15 cellular contexts compared by ENCODE assay signal in the genomic region with DNA sequence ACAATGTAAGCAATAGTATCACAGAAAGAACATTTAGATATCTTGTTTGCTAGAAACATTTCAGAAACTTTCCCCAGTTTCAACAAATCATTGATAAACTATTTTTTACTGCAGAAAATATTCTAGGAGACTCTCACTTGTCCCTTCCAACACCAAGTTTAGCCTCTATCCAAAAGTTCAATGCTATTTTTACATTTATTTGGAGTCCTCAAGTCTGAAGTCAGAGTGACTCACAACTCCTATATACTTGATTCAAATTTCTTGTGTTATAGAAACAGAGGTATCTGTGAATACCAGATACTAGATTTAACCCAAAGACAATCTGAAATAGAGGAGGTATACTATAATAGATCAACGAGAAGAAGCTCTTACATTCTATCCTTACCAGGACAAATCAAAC. TPM values are rescaled to one million over a fixed set of nuclear protein-coding genes. Genes with fewer than 3 reads are reported as not detected.
DNase-seq lines count a peak whose midpoint lies in the region; ATAC-seq and TF ChIP-seq lines count a peak whose summit lies in the region.
"Had no signal": no experiment of that assay in that cellular context is flagged by ENCODE, and none has a peak within 500 bp of the region (broad histone marks: within the 10 kb centered on the region; RNA-seq: fewer than 3 reads in every experiment).

No MANE protein-coding gene starts in this region.

- H3K4me3 ChIP-seq in adipocyte (ENCODE audit: low read length) = no peak overlapping the region
- H3K4me3 ChIP-seq in gastrocnemius medialis = no peak overlapping the region
- H3K4me3 ChIP-seq: BLaER1 treated with 17β-estradiol and CSF1 and Interleukin-3, amounts not matched to agents 10 nM and 100 nM had no signal

- H3K27me3 Mint-ChIP-seq in progenitor cell of endocrine pancreas = no peaks in the 10 kb centered on the region
- H3K27me3 Mint-ChIP-seq: B cell had no signal

- TF ChIP-seq POLR2A in gastrocnemius medialis (IDR thresholded peaks at IDR 0.05) = no peak

- no peak overlapping the region for H3K27ac Mint-ChIP-seq in progenitor cell of endocrine pancreas
- H3K27ac Mint-ChIP-seq: B cell had no signal

- in situ Hi-C loops in gastrocnemius medialis (cut with MboI; ENCODE audit: low sequenced_read_pairs in 4 of 4) = no loop called here

- H3K4me1 ChIP-seq in adipocyte (ENCODE audit: control insufficient read depth, insufficient read depth, low read length) = no peaks in the 10 kb centered on the region
- peaks cover 14 to 42% of the 10 kb centered on the region in 2 donors for H3K4me1 ChIP-seq in gastrocnemius medialis
- H3K4me1 ChIP-seq: Caco-2 had no signal

- no peaks in the 10 kb centered on the region for H3K27me3 ChIP-seq in adipocyte (replicated peaks; ENCODE audit: control insufficient read depth, insufficient read depth, low read length)
- H3K27me3 ChIP-seq in gastrocnemius medialis = no peaks in the 10 kb centered on the region
- H3K27me3 ChIP-seq: BLaER1 treated with 17β-estradiol and CSF1 and Interleukin-3, amounts not matched to agents 10 nM and 100 nM had no signal

- no peak overlapping the region for H3K4me3 Mint-ChIP-seq in progenitor cell of endocrine pancreas (ENCODE audit: low read depth)
- H3K4me3 Mint-ChIP-seq: B cell had no signal

- no peaks in the 10 kb centered on the region for H3K36me3 ChIP-seq in adipocyte (ENCODE audit: control insufficient read depth, insufficient read depth, low read length, severe bottlenecking)
- H3K36me3 ChIP-seq in gastrocnemius medialis = no peaks in the 10 kb centered on the region

- peaks cover 1% of the 10 kb centered on the region for H3K36me3 Mint-ChIP-seq in progenitor cell of endocrine pancreas (ENCODE audit: insufficient read depth)

- H3K4me1 Mint-ChIP-seq in progenitor cell of endocrine pancreas (ENCODE audit: low read depth) = no peaks in the 10 kb centered on the region

- DNase-seq in ELR (ENCODE audit: low read depth) (peak; percentile 10), HCEC 1CT (peak; percentile 12), adipocyte (ENCODE audit: low read depth) (peak; percentile 4), gastrocnemius medialis (no peak), progenitor cell of endocrine pancreas (ENCODE audit: low spot score, unreplicated experiment) (no peak), OCI-M2 (lab: John Stamatoyannopoulos, UW; ENCODE audit: unreplicated experiment) (no peak), DMS53 (lab: John Stamatoyannopoulos, UW) (no peak), NCI-H146 treated with DMSO at 0.1 percent for 48 hours (lab: John Stamatoyannopoulos, UW; ENCODE audit: unreplicated experiment) (no peak)
- DNase-seq: Caco-2, DMS79, GOT3, H7 had no signal

- no peaks in the 10 kb centered on the region for H3K9me3 Mint-ChIP-seq in progenitor cell of endocrine pancreas (ENCODE audit: low read depth)

- TF ChIP-seq CTCF in gastrocnemius medialis (IDR thresholded peaks at IDR 0.05 in 4 of 5, conservative IDR thresholded peaks at IDR 0.05 in 1 of 5) (no peak), progenitor cell of endocrine pancreas (IDR thresholded peaks at IDR 0.05; ENCODE audit: unreplicated experiment) (no peak)

- no peaks in the 10 kb centered on the region for H3K9me3 ChIP-seq in adipocyte (ENCODE audit: control insufficient read depth, low read length)
- H3K9me3 ChIP-seq in gastrocnemius medialis = no peaks in the 10 kb centered on the region
- H3K9me3 ChIP-seq: Caco-2 had no signal

- H3K27ac ChIP-seq in gastrocnemius medialis = peak overlapping the region in 3 of 4 donors; percentile 8 to 39 (median 29)
- H3K27ac ChIP-seq: BLaER1 treated with 17β-estradiol and CSF1 and Interleukin-3, amounts not matched to agents 10 nM and 100 nM; KMS-11 had no signal

- no peak overlapping the region for H3K9ac ChIP-seq in adipocyte (ENCODE audit: low read length)
- H3K9ac ChIP-seq: BLaER1 treated with 17β-estradiol and CSF1 and Interleukin-3, amounts not matched to agents 10 nM and 100 nM; KMS-11 had no signal

- peak in 1 of 2 donors; percentile 35 for ATAC-seq in gastrocnemius medialis

- intact Hi-C loops in gastrocnemius medialis (cut with DNase I; ENCODE audit: low total_unique reads) = no loop called here

RNA-seq across cellular contexts. Expression of a gene that starts 49.6 kb away (rescaled TPM):
- total RNA-seq in gastrocnemius medialis (10 to 100 TPM in 2 of 4 donors, 1 to 10 TPM in 2; 9.6 to 11.7 (median 10.7) TPM), progenitor cell of endocrine pancreas (33.6 and 36.5 TPM in 2 replicates)

Comparison
In these comparisons a context has a peak if more than half of its experiments do, and no peak if none do; other contexts are left out.
1. DNase-seq: peak in ELR (single experiment), HCEC 1CT (single experiment) and adipocyte (single experiment); none in gastrocnemius medialis (0 of 2), progenitor cell of endocrine pancreas (single experiment), OCI-M2 (single experiment), DMS53 (single experiment) and NCI-H146 treated with DMSO at 0.1 percent for 48 hours (single experiment).